16 cellular contexts compared by ENCODE assay signal in genomic region chr12:30725739-30726138, GRCh38. TPM values are rescaled to one million over a fixed set of nuclear protein-coding genes. Genes with fewer than 3 reads are reported as not detected.
DNase-seq lines count a peak whose midpoint lies in the region; ATAC-seq and TF ChIP-seq lines count a peak whose summit lies in the region.
"Had no signal": no experiment of that assay in that cellular context is flagged by ENCODE, and none has a peak within 500 bp of the region (broad histone marks: within the 10 kb centered on the region; RNA-seq: fewer than 3 reads in every experiment).

No MANE protein-coding gene starts in this region.

- peak overlapping the region; percentile 4; the same call in 1 of the 2 replicates for H3K4me2 ChIP-seq in IMR-90 (ENCODE audit: low read depth, low read length)
- peak overlapping the region; percentile 39 for H3K4me2 ChIP-seq in mammary epithelial cell (ENCODE audit: insufficient read depth, low read depth, low read length)

- POLR2A ChIA-PET in IMR-90 (lab: Charles Lee; ENCODE audit: unreplicated experiment): no interaction called here
- POLR2A ChIA-PET in CD8-positive, alpha-beta T cell (lab: Charles Lee): no interaction called here

- no peak overlapping the region for H3K18ac ChIP-seq in IMR-90 (ENCODE audit: low read depth, low read length)

- H3K9ac ChIP-seq in IMR-90 (ENCODE audit: low read depth, low read length) (no peak overlapping the region), mammary epithelial cell (ENCODE audit: insufficient read depth, low read length) (no peak overlapping the region)

- no peak overlapping the region for H3K27ac Mint-ChIP-seq in stimulated activated effector memory CD8-positive, alpha-beta T cell treated with anti-CD3 and anti-CD28 coated beads, Interleukin-12 subunit alpha, Interleukin-12 subunit beta, amount 100 ng/mL, for 72 hours
- H3K27ac Mint-ChIP-seq in CD8-positive, alpha-beta T cell: no peak overlapping the region
- H3K27ac Mint-ChIP-seq: T-helper 2 cell treated with Interferon-gamma antibody and Interleukin-4, amounts not matched to agents 5 μg/mL and 100 μg/mL, for 36 hours had no signal

- H4K20me1 ChIP-seq in IMR-90 (ENCODE audit: insufficient read depth, low read length) (no peaks in the 10 kb centered on the region), mammary epithelial cell (ENCODE audit: insufficient read depth, low read length) (no peaks in the 10 kb centered on the region)

- no peak overlapping the region for H2AK9ac ChIP-seq in IMR-90 (replicated peaks; ENCODE audit: low read depth, low read length, poor library complexity)

- H3K27ac ChIP-seq in IMR-90 (ENCODE audit: insufficient read depth, low read length) (no peak overlapping the region), mammary epithelial cell (ENCODE audit: insufficient read depth, low read depth, low read length) (no peak overlapping the region)
- H3K27ac ChIP-seq in CD8-positive, alpha-beta T cell (ENCODE audit: low read depth, low read length): no peak overlapping the region
- H3K27ac ChIP-seq: uterus had no signal

- H3K4me3 Mint-ChIP-seq in stimulated activated effector memory CD8-positive, alpha-beta T cell treated with anti-CD3 and anti-CD28 coated beads, Interleukin-12 subunit alpha, Interleukin-12 subunit beta, amount 100 ng/mL, for 72 hours: no peak overlapping the region
- H3K4me3 Mint-ChIP-seq in CD8-positive, alpha-beta T cell: no peak overlapping the region
- H3K4me3 Mint-ChIP-seq: CD8-positive, alpha-beta memory T cell; T-helper 2 cell treated with Interferon-gamma antibody and Interleukin-4, amounts not matched to agents 5 μg/mL and 100 μg/mL, for 36 hours had no signal

- whole genome bisulfite sequencing in IMR-90 (ENCODE audit: extremely low coverage in 2 of 2, insufficient read length in 1 of 2), 2 experiments: no CpG with 5 or more reads among the region's 1 CpG
- WGBS in mammary epithelial cell (ENCODE audit: low coverage, missing lambda C conversion rate): 0% methylated on average over 1 of the region's 1 CpG

- no peaks in the 10 kb centered on the region for H3K27me3 ChIP-seq in IMR-90 (ENCODE audit: control insufficient read depth, insufficient read depth, low read length)
- H3K27me3 ChIP-seq in mammary epithelial cell (ENCODE audit: insufficient read depth, low read length): no peaks in the 10 kb centered on the region
- no peaks in the 10 kb centered on the region for H3K27me3 ChIP-seq in CD8-positive, alpha-beta T cell (ENCODE audit: insufficient read depth, low read length)
- H3K27me3 ChIP-seq: uterus had no signal

- H3K9me3 Mint-ChIP-seq in stimulated activated effector memory CD8-positive, alpha-beta T cell treated with anti-CD3 and anti-CD28 coated beads, Interleukin-12 subunit alpha, Interleukin-12 subunit beta, amount 100 ng/mL, for 72 hours: no peaks in the 10 kb centered on the region
- no peaks in the 10 kb centered on the region for H3K9me3 Mint-ChIP-seq in CD8-positive, alpha-beta T cell
- H3K9me3 Mint-ChIP-seq: CD8-positive, alpha-beta memory T cell; T-helper 2 cell treated with Interferon-gamma antibody and Interleukin-4, amounts not matched to agents 5 μg/mL and 100 μg/mL, for 36 hours had no signal

- dilution Hi-C loops in IMR-90 (cut with HindIII; ENCODE audit: low sequenced_read_pairs, unreplicated experiment) (no loop called here), mammary epithelial cell (cut with HindIII; ENCODE audit: low sequenced_read_pairs) (no loop called here)

- no peak overlapping the region for H3K23ac ChIP-seq in IMR-90 (ENCODE audit: low read depth, low read length)

- H3K36me3 Mint-ChIP-seq in stimulated activated effector memory CD8-positive, alpha-beta T cell treated with anti-CD3 and anti-CD28 coated beads, Interleukin-12 subunit alpha, Interleukin-12 subunit beta, amount 100 ng/mL, for 72 hours: peaks cover 66% of the 10 kb centered on the region
- H3K36me3 Mint-ChIP-seq in CD8-positive, alpha-beta T cell: peaks cover 77% of the 10 kb centered on the region

- no peak overlapping the region for H3K14ac ChIP-seq in IMR-90 (replicated peaks; ENCODE audit: low read depth, low read length)

- H3K27me3 Mint-ChIP-seq in CD8-positive, alpha-beta T cell (ENCODE audit: low read depth): no peaks in the 10 kb centered on the region
- H3K27me3 Mint-ChIP-seq: CD8-positive, alpha-beta memory T cell had no signal

- 0 out of 2 replicates have a peak overlapping the region, but pooled peaks have one; percentile 13 for H2BK120ac ChIP-seq in IMR-90 (ENCODE audit: low read depth, low read length)

- in situ Hi-C loops in IMR-90 (cut with MboI; ENCODE audit: low sequenced_read_pairs) (no loop called here), mammary epithelial cell (cut with MboI; ENCODE audit: low sequenced_read_pairs in 2 of 2) (loop anchor here in 1 of 2 donors (10.0 kb wide), 1 partner anchor 61 kb away; no protein-coding TSS in a partner anchor)

- peak overlapping the region; percentile 55 for H2BK5ac ChIP-seq in IMR-90 (ENCODE audit: low read depth, low read length, poor library complexity, severe bottlenecking)

- no peak overlapping the region; a peak in 1 of 4 replicates for H4K8ac ChIP-seq in IMR-90 (ENCODE audit: low read depth in 2 of 2, low read length in 2 of 2)

- no peaks in the 10 kb centered on the region for H3K4me1 Mint-ChIP-seq in stimulated activated effector memory CD8-positive, alpha-beta T cell treated with anti-CD3 and anti-CD28 coated beads, Interleukin-12 subunit alpha, Interleukin-12 subunit beta, amount 100 ng/mL, for 72 hours
- H3K4me1 Mint-ChIP-seq in CD8-positive, alpha-beta T cell (ENCODE audit: low read depth): peaks cover 7% of the 10 kb centered on the region

- TF ChIP-seq CTCF in IMR-90 (conservative IDR thresholded peaks at IDR 0.05; ENCODE audit: low read depth, low read length): no peak
- no peak for TF ChIP-seq CTCF in mammary epithelial cell (conservative IDR thresholded peaks at IDR 0.05 in 1 of 2, IDR thresholded peaks at IDR 0.05 in 1 of 2; ENCODE audit: extremely low read depth in 1 of 2, insufficient read depth in 1 of 2, low read depth in 1 of 2, low read length in 2 of 2)
- no peak for TF ChIP-seq CTCF in CD8-positive, alpha-beta T cell (IDR thresholded peaks at IDR 0.05)

- H3K79me2 ChIP-seq in mammary epithelial cell (ENCODE audit: insufficient read depth, low read length): peaks cover 18% of the 10 kb centered on the region

- no peak overlapping the region for H3K56ac ChIP-seq in IMR-90 (ENCODE audit: extremely low read depth, insufficient read depth, low read length)

- peak; percentile 97 for ATAC-seq in IMR-90 (ENCODE audit: low read depth)
- no peak for ATAC-seq in stimulated activated effector memory CD8-positive, alpha-beta T cell treated with anti-CD3 and anti-CD28 coated beads, Interleukin-12 subunit alpha, Interleukin-12 subunit beta, amount 100 ng/mL, for 72 hours
- no peak for ATAC-seq in CD8-positive, alpha-beta T cell
- ATAC-seq: GM12878, sciatic nerve had no signal

- H3K4ac ChIP-seq in IMR-90 (ENCODE audit: low read depth, low read length): no peak overlapping the region

- no peak overlapping the region for H2AK5ac ChIP-seq in IMR-90 (ENCODE audit: low read depth, low read length)

- no peak overlapping the region for H2BK15ac ChIP-seq in IMR-90 (ENCODE audit: low read depth, low read length)

- H3K36me3 ChIP-seq in IMR-90 (ENCODE audit: control insufficient read depth, insufficient read depth, low read length) (peaks cover 14% of the 10 kb centered on the region), mammary epithelial cell (ENCODE audit: insufficient read depth, low read length) (peaks cover 24% of the 10 kb centered on the region)
- no peaks in the 10 kb centered on the region for H3K36me3 ChIP-seq in CD8-positive, alpha-beta T cell (ENCODE audit: insufficient read depth, low read length)
- H3K36me3 ChIP-seq: uterus had no signal

- TF ChIP-seq POLR2A in IMR-90 (IDR thresholded peaks at IDR 0.05; ENCODE audit: low read depth, low read length): no peak

- no TSS peak for BruUV-seq in IMR-90 (replicated peaks; lab: Mats Ljungman, UMichigan)
- no TSS peak for BruUV-seq in mammary epithelial cell (replicated peaks; lab: Mats Ljungman, UMichigan)

- H2AFZ ChIP-seq in IMR-90 (replicated peaks; ENCODE audit: low read length, poor library complexity): no peak overlapping the region
- no peak overlapping the region for H2AFZ ChIP-seq in mammary epithelial cell (ENCODE audit: low read depth, low read length)

- no peak for TF ChIP-seq RAD21 in IMR-90 (IDR thresholded peaks at IDR 0.05; ENCODE audit: low read length)

- H3K4me3 ChIP-seq in IMR-90 (ENCODE audit: insufficient read depth, low read depth, low read length) (no peak overlapping the region), mammary epithelial cell (replicated peaks in 1 of 3; ENCODE audit: insufficient read depth in 1 of 3, low read depth in 2 of 3, low read length in 3 of 3) (no peak overlapping the region)
- H3K4me3 ChIP-seq in CD8-positive, alpha-beta T cell (ENCODE audit: low read depth, low read length): no peak overlapping the region
- H3K4me3 ChIP-seq: GM12878, uterus had no signal

- intact Hi-C loops in IMR-90 (cut with micrococcal nuclease) (loop anchor here (2.0 kb wide), 1 partner anchor 71 kb away; no protein-coding TSS in a partner anchor), mammary epithelial cell (cut with micrococcal nuclease) (loop anchor here (2.0 kb wide), 1 partner anchor 71 kb away; no protein-coding TSS in a partner anchor)
- intact Hi-C loops in CD8-positive, alpha-beta T cell (cut with DNase I, micrococcal nuclease): no loop called here

- H3K9me3 ChIP-seq in IMR-90 (ENCODE audit: control insufficient read depth, insufficient read depth, low read length): no peaks in the 10 kb centered on the region
- no peaks in the 10 kb centered on the region for H3K9me3 ChIP-seq in mammary epithelial cell (replicated peaks; ENCODE audit: insufficient read depth, low read length)
- H3K9me3 ChIP-seq in CD8-positive, alpha-beta T cell (ENCODE audit: low read length): no peaks in the 10 kb centered on the region
- H3K9me3 ChIP-seq: uterus had no signal

- H2BK20ac ChIP-seq in IMR-90 (ENCODE audit: low read depth, low read length): no peak overlapping the region

- peaks cover 1% of the 10 kb centered on the region for H3K4me1 ChIP-seq in IMR-90 (ENCODE audit: control insufficient read depth, insufficient read depth, low read length)
- H3K4me1 ChIP-seq in mammary epithelial cell (ENCODE audit: insufficient read depth, low read length): no peaks in the 10 kb centered on the region
- no peaks in the 10 kb centered on the region for H3K4me1 ChIP-seq in CD8-positive, alpha-beta T cell (ENCODE audit: insufficient read depth, low read length)
- H3K4me1 ChIP-seq: uterus had no signal

- no peak overlapping the region for H4K91ac ChIP-seq in IMR-90 (ENCODE audit: insufficient read depth, low read depth, low read length)

- H3K9me1 ChIP-seq in IMR-90 (ENCODE audit: insufficient read depth, low read length): no peaks in the 10 kb centered on the region; the same call in 1 of the 2 replicates

- CTCF ChIA-PET in IMR-90 (lab: Yijun Ruan, JAX): interaction anchor here (1.5 kb wide), 1 partner anchor 28 kb away, joined by 4 read pairs; no protein-coding TSS in a partner anchor
- CTCF ChIA-PET in mammary epithelial cell (lab: Charles Lee; ENCODE audit: low non-redundant PET): no interaction called here
- CTCF ChIA-PET in CD8-positive, alpha-beta T cell (lab: Charles Lee): no interaction called here

- H4K5ac ChIP-seq in IMR-90 (ENCODE audit: low read depth, low read length): no peak overlapping the region

- DNase-seq in AG08396 (ENCODE audit: low spot score) (peak; percentile 49), IMR-90 (peak; percentile 84), mammary epithelial cell (peak; percentile 57), kidney tubule cell (ENCODE audit: low spot score) (peak; percentile 70), iPS-NIHi11 (ENCODE audit: low spot score) (no peak)
- DNase-seq in stimulated activated effector memory CD8-positive, alpha-beta T cell treated with anti-CD3 and anti-CD28 coated beads, Interleukin-12 subunit alpha, Interleukin-12 subunit beta, amount 100 ng/mL, for 72 hours (ENCODE audit: low spot score in 2 of 2): no peak
- no peak for DNase-seq in central memory CD4-positive, alpha-beta T cell
- no peak for DNase-seq in CD8-positive, alpha-beta T cell
- DNase-seq: amygdala; CD8-positive, alpha-beta memory T cell; glutamatergic neuron; NCI-H748 treated with DMSO at 0.1 percent for 48 hours; uterus had no signal

- peaks cover 17 to 20% of the 10 kb centered on the region in 2 experiments; a peak in 3 of 4 replicates for H3K79me1 ChIP-seq in IMR-90 (ENCODE audit: low read depth in 1 of 2, low read length in 2 of 2)

RNA-seq across cellular contexts. Expression of gene CAPRIN2, which starts 29.0 kb away (rescaled TPM):
- total RNA-seq in IMR-90 (2012; rRNA removed) (23.1 and 23.8 TPM in 2 replicates), mammary epithelial cell (10 to 100 TPM; 17.2 to 38.0 TPM)
- polyA plus RNA-seq in IMR-90 (2012; rRNA removed) (15.3 and 18.9 TPM in 2 replicates), mammary epithelial cell (10.7 TPM)
- 1.9 and 2.2 TPM in 2 replicates for polyA plus RNA-seq in IMR-90 (2012; cell fraction: cytosol; rRNA removed)
- 14.5 and 102 TPM in 2 replicates for polyA plus RNA-seq in IMR-90 (2012; cell fraction: nucleus; rRNA removed; ENCODE audit: low replicate concordance)
- polyA minus RNA-seq in mammary epithelial cell: 1.7 TPM
- total RNA-seq in CD8-positive, alpha-beta T cell: 10 to 100 TPM; 16.2 to 17.4 TPM

RNA-seq across cellular contexts. Expression of gene IPO8, which starts 30.1 kb away (rescaled TPM):
- total RNA-seq in IMR-90 (2012; rRNA removed) (31.5 and 31.9 TPM in 2 replicates), mammary epithelial cell (10 to 100 TPM; 21.5 to 40.7 TPM)
- polyA plus RNA-seq in IMR-90 (2012; rRNA removed) (7.1 and 11.1 TPM in 2 replicates), mammary epithelial cell (6.3 TPM)
- polyA plus RNA-seq in IMR-90 (2012; cell fraction: cytosol; rRNA removed): 1.6 and 2.2 TPM in 2 replicates
- polyA plus RNA-seq in IMR-90 (2012; cell fraction: nucleus; rRNA removed; ENCODE audit: low replicate concordance): 2.3 and 9.6 TPM in 2 replicates
- 71.3 TPM for polyA minus RNA-seq in mammary epithelial cell
- 10 to 100 TPM; 21.0 to 22.7 TPM for total RNA-seq in CD8-positive, alpha-beta T cell

Comparison
In these comparisons a context has a peak if more than half of its experiments do, and no peak if none do; other contexts are left out.
1. DNase-seq: peak in AG08396 (single experiment), IMR-90 (single experiment), mammary epithelial cell (single experiment) and kidney tubule cell (single experiment); none in stimulated activated effector memory CD8-positive, alpha-beta T cell treated with anti-CD3 and anti-CD28 coated beads, Interleukin-12 subunit alpha, Interleukin-12 subunit beta, amount 100 ng/mL, for 72 hours (0 of 2), central memory CD4-positive, alpha-beta T cell (single experiment), iPS-NIHi11 (single experiment) and CD8-positive, alpha-beta T cell (0 of 7).
2. intact Hi-C loops: an anchor here in IMR-90 (2.0 kb wide) and mammary epithelial cell (2.0 kb wide); none called in CD8-positive, alpha-beta T cell.